ENCODE assay signal across 20 cellular contexts in genomic region chr1:211874521-211875347, GRCh38. TPM values are rescaled to one million over a fixed set of nuclear protein-coding genes. Genes with fewer than 3 reads are reported as not detected.
DNase-seq lines count a peak whose midpoint lies in the region; ATAC-seq and TF ChIP-seq lines count a peak whose summit lies in the region.
"Had no signal": no experiment of that assay in that cellular context is flagged by ENCODE, and none has a peak within 500 bp of the region (broad histone marks: within the 10 kb centered on the region; RNA-seq: fewer than 3 reads in every experiment).

No MANE protein-coding gene starts in this region.

- DNase-seq in G401 (ENCODE audit: low spot score): peak; percentile 53
- DNase-seq in NCI-H2029 (lab: John Stamatoyannopoulos, UW): peak; percentile 36
- DNase-seq in globus pallidus (ENCODE audit: low spot score): peak; percentile 2
- peak in 1 of 2 donors; percentile 64 for DNase-seq in psoas muscle
- no peak for DNase-seq in effector CD8-positive, alpha-beta T cell (lab: John Stamatoyannopoulos, UW)
- no peak for DNase-seq in NCI-H510A treated with DMSO at 0.1 percent for 48 hours (lab: John Stamatoyannopoulos, UW)
- DNase-seq: ACHN, AML-193, Caco-2, DMS153, IMR-90, Kasumi-1, NCI-H1105, NCI-H187 treated with DMSO at 0.1 percent for 48 hours, NCI-H2171 treated with DMSO at 0.1 percent for 48 hours, NCI-H524, Peyer's patch, SHP77, SK-N-SH had no signal

- no peak overlapping the region for H3K4me3 ChIP-seq in psoas muscle
- H3K4me3 ChIP-seq: Peyer's patch had no signal

- H3K4me1 ChIP-seq in psoas muscle: no peaks in the 10 kb centered on the region
- H3K4me1 ChIP-seq: Caco-2, Peyer's patch had no signal

- no peaks in the 10 kb centered on the region for H3K27me3 ChIP-seq in psoas muscle (ENCODE audit: insufficient read depth in 3 of 3, low read length in 2 of 3)
- H3K27me3 ChIP-seq: Peyer's patch had no signal

- H3K27ac ChIP-seq in psoas muscle: no peak overlapping the region
- H3K27ac ChIP-seq: Peyer's patch had no signal

- H3K9me3 ChIP-seq in psoas muscle: no peaks in the 10 kb centered on the region
- H3K9me3 ChIP-seq: Caco-2, Peyer's patch, SK-N-SH had no signal

- WGBS in psoas muscle, 3 donors: 39 to 64% (median 52%) methylated on average over 19 to 25 of the region's 25 CpGs

- intact Hi-C loops in psoas muscle (cut with DNase I): no loop called here

- in situ Hi-C loops in G401 (cut with HindIII; ENCODE audit: low sequenced_read_pairs): no loop called here

- ATAC-seq in psoas muscle (peak in 3 of 4 donors; percentile 65 to 76 (median 72)), HG03521 (IDR thresholded peaks at IDR 0.05; ENCODE audit: unreplicated experiment) (no peak)

- H3K36me3 ChIP-seq in psoas muscle (ENCODE audit: insufficient read depth in 1 of 2, low read depth in 1 of 2): no peaks in the 10 kb centered on the region
- H3K36me3 ChIP-seq: Peyer's patch had no signal

- no peak for TF ChIP-seq CTCF in psoas muscle (IDR thresholded peaks at IDR 0.05)

RNA-seq across cellular contexts. Expression of gene LPGAT1, which starts 44.2 kb away (rescaled TPM):
- total RNA-seq in G401 (2014; rRNA removed; shearing (Covaris generic)): 19.3 and 40.9 TPM in 2 replicates
- 10 to 100 TPM; 19.3 to 26.2 (median 21.7) TPM for total RNA-seq in psoas muscle
- 10 to 100 TPM in 1 of 3 donors, 1 to 10 TPM in 2; 6.2 to 12.3 (median 6.8) TPM for polyA plus RNA-seq in psoas muscle

Comparison
In these comparisons a context has a peak if more than half of its experiments do, and no peak if none do; other contexts are left out.
1. DNase-seq: peak in G401 (single experiment), NCI-H2029 (single experiment) and globus pallidus (single experiment); none in effector CD8-positive, alpha-beta T cell (single experiment) and NCI-H510A treated with DMSO at 0.1 percent for 48 hours (single experiment).